ENCODE assay signal across 8 cellular contexts in genomic region chr16:1420540-1421205, GRCh38.
A peak's percentile ranks its signal among the peaks of the same experiment; 100 is the strongest.
DNase-seq lines count a peak whose midpoint lies in the region; ATAC-seq lines count a peak whose summit lies in the region.

Gene UQCC4, minus strand, starts transcription at chr16:1420747. Its CDS starts 24 bp downstream, at chr16:1420723.

- peak; percentile 94 for ATAC-seq in HG03442 (IDR thresholded peaks at IDR 0.05; ENCODE audit: unreplicated experiment)

- H3K27ac ChIP-seq in cingulate gyrus (ENCODE audit: low read depth, low read length): peak within 1 kb of the TSS; percentile 94

- peak; percentile 99 for DNase-seq in Ammon's horn (ENCODE audit: low spot score)
- peak; percentile 100 for DNase-seq in GM19238 (ENCODE audit: insufficient read length, low spot score)
- peak; percentile 96 to 98 for DNase-seq in NCI-H524 (lab: John Stamatoyannopoulos, UW)
- DNase-seq in activated CD4-positive, alpha-beta T cell treated with anti-CD3 and anti-CD28 coated beads for 4 hours: peak; percentile 97 to 99
- DNase-seq in kidney tubule cell (ENCODE audit: low spot score): peak; percentile 99
- peak; percentile 96 to 99 (median 98) for DNase-seq in stimulated activated CD4-positive, alpha-beta T cell treated with anti-CD3 and anti-CD28 coated beads, Interleukin-1b, Interleukin-23, amount 100 ng/mL, for 24 hours (ENCODE audit: low read depth in 4 of 4, low spot score in 1 of 4)

Comparison
In these comparisons a context has a peak if more than half of its experiments do, and no peak if none do; other contexts are left out.
1. Peak in every context shown above with its lines: DNase-seq, ATAC-seq and H3K27ac ChIP-seq.